Comparison of ENCODE assay signal across 13 cellular contexts in the genomic region with DNA sequence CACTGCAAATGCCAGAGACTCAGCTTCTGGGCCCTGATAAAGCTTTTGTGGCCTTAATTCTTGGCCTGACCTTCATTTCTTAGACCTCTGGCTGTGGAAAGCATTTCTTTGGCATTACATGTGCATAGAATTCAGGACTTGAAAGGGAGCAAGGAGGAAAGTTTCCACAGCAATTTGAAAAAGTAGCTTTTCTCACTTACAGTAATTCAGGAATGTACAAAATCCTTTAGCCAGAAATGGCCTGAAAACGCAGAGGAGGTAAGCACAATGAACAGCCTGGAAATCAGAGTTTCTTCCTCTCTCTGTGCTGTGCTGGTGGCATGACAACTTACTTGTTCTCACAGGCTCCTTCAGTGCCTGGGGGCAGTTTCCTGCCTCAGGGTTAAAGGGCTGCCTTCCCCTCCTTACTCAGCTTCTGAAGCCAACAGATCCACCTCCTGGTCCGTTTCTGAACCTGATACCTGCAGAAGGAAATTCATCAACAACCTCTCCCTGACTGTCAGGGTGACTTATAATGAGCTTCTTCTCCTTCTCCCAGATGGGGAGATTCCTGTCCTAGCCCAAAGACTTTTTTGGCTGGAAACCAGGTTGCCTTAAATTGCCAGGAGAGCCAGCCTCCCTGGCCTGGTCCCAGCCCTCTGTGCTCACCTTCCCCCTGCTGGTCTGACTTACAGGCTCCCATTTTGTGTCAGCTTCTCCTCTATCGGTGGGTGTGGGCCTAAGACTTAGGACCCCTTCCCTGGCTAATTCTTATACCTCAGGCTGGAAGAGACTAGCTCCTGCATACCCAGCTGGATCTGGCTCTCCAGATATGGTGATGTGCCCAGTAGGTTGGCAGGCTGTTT.
A peak's percentile ranks its signal among the peaks of the same experiment; 100 is the strongest.
DNase-seq lines count a peak whose midpoint lies in the region; ATAC-seq, FAIRE-seq and TF ChIP-seq lines count a peak whose summit lies in the region.
"Had no signal": no experiment of that assay in that cellular context is flagged by ENCODE, and none has a peak within 500 bp of the region (broad histone marks: within the 10 kb centered on the region; RNA-seq: fewer than 3 reads in every experiment).

No MANE protein-coding gene starts in this region.

- H3K27ac ChIP-seq in H9 (ENCODE audit: insufficient read length, low read depth, low read length): no peak overlapping the region
- H3K27ac ChIP-seq in right cardiac atrium (ENCODE audit: low read length): peak overlapping the region; percentile 26

- no peak overlapping the region for H4K8ac ChIP-seq in H9 (replicated peaks; ENCODE audit: insufficient read length, low read depth, low read length)

- H3K4me1 ChIP-seq in H9 (ENCODE audit: insufficient read depth, low read length) (no peaks in the 10 kb centered on the region), right cardiac atrium (ENCODE audit: control insufficient read depth, insufficient read depth, low read length) (no peaks in the 10 kb centered on the region)

- H2BK20ac ChIP-seq in H9 (ENCODE audit: low read depth, low read length, poor library complexity, severe bottlenecking): no peak overlapping the region

- H3K18ac ChIP-seq in H9 (ENCODE audit: insufficient read length, low read depth, low read length): no peak overlapping the region

- H3K36me3 Mint-ChIP-seq in H9 (ENCODE audit: insufficient read depth in 1 of 3, low read depth in 3 of 3): no peaks in the 10 kb centered on the region

- intact Hi-C loops in right cardiac atrium (cut with DNase I): no loop called here

- H3K4ac ChIP-seq in H9 (ENCODE audit: low read depth, low read length): no peak overlapping the region

- peaks cover 11 to 13% of the 10 kb centered on the region in 2 experiments for H3K4me1 Mint-ChIP-seq in H9

- no peak for TF ChIP-seq POLR2A in GM12891 (IDR thresholded peaks at IDR 0.05; ENCODE audit: low read depth, low read length)

- no peak overlapping the region for H3K56ac ChIP-seq in H9 (ENCODE audit: insufficient read length, low read depth, low read length)

- no peaks in the 10 kb centered on the region for H3K79me2 ChIP-seq in H9 (ENCODE audit: insufficient read depth, low read length)

- no peak overlapping the region for H2BK15ac ChIP-seq in H9 (ENCODE audit: low read depth, low read length)

- H2BK120ac ChIP-seq in H9 (ENCODE audit: low read depth, low read length, poor library complexity, severe bottlenecking): no peak overlapping the region

- no peak overlapping the region for H4K91ac ChIP-seq in H9 (ENCODE audit: insufficient read length, low read depth, low read length)

- no peak overlapping the region for H3K4me3 ChIP-seq in astrocyte of the spinal cord (ENCODE audit: low read depth, low read length)
- H3K4me3 ChIP-seq in right cardiac atrium (ENCODE audit: low read length): no peak overlapping the region

- no peaks in the 10 kb centered on the region; a peak in 1 of 5 replicates for H3K9me3 Mint-ChIP-seq in H9

- in situ Hi-C loops in astrocyte of the spinal cord (cut with HindIII; ENCODE audit: low sequenced_read_pairs): no loop called here

- no peaks in the 10 kb centered on the region for H3K27me3 Mint-ChIP-seq in H9 (ENCODE audit: low read depth)

- no peaks in the 10 kb centered on the region for H3K23me2 ChIP-seq in H9 (ENCODE audit: insufficient read length, low read depth, low read length, poor library complexity, severe bottlenecking)

- H3K14ac ChIP-seq in H9 (ENCODE audit: insufficient read depth, low read length): no peak overlapping the region

- no peak overlapping the region for H2BK12ac ChIP-seq in H9 (ENCODE audit: insufficient read length, low read depth, low read length)

- H3K23ac ChIP-seq in H9 (ENCODE audit: insufficient read length, low read depth, low read length): no peak overlapping the region

- no peak overlapping the region for H3K4me2 ChIP-seq in H9 (ENCODE audit: insufficient read depth, insufficient read length, low read length)

- H4K5ac ChIP-seq in H9 (ENCODE audit: insufficient read length, low read depth, low read length): no peak overlapping the region

- H3K9ac ChIP-seq in H9 (ENCODE audit: extremely low read depth, insufficient read length, low read length): no peak overlapping the region

- WGBS in H9 (ENCODE audit: extremely low coverage, insufficient read length, low lambda C conversion rate): no CpG with 5 or more reads among the region's 3 CpGs
- 51% methylated on average over 3 of the region's 3 CpGs for WGBS in right cardiac atrium

- no peak overlapping the region for H2BK5ac ChIP-seq in H9 (ENCODE audit: insufficient read length, low read length)

- no peaks in the 10 kb centered on the region for H3K27me3 ChIP-seq in H9 (ENCODE audit: insufficient read depth, low read length)
- H3K27me3 ChIP-seq in right cardiac atrium (ENCODE audit: control insufficient read depth, insufficient read depth): no peaks in the 10 kb centered on the region

- DNase-seq in H9 (peak; percentile 66), astrocyte of the spinal cord (ENCODE audit: low read depth, low spot score) (peak; percentile 83), right cardiac atrium (peak; percentile 18 to 54 (median 36)), renal cortical epithelial cell (ENCODE audit: low read depth) (peak; percentile 70), GM12891 (ENCODE audit: insufficient read length, low spot score) (no peak), COR-L47 (lab: John Stamatoyannopoulos, UW) (no peak), MV-4-11 (lab: John Stamatoyannopoulos, UW) (no peak), RKO (ENCODE audit: low spot score) (no peak)
- DNase-seq: activated effector memory CD4-positive, alpha-beta T cell treated with anti-CD3 and anti-CD28 coated beads, Interleukin-2, amount 50 U/mL, for 16 hours; NCI-H1417 treated with DMSO at 0.1 percent for 48 hours had no signal

- H3T11ph ChIP-seq in H9 (ENCODE audit: low read length): no peak overlapping the region

- no peak for FAIRE-seq in GM12891 (lab: Jason Lieb, UNC)
- FAIRE-seq: urothelium cell line had no signal

- no peaks in the 10 kb centered on the region for H4K20me1 ChIP-seq in H9 (ENCODE audit: control insufficient read depth, insufficient read depth, insufficient read length)

- no peaks in the 10 kb centered on the region for H3K79me1 ChIP-seq in H9 (ENCODE audit: insufficient read depth, low read depth, low read length, poor library complexity, severe bottlenecking)

- TF ChIP-seq CTCF in H9 (conservative IDR thresholded peaks at IDR 0.05) (peak; percentile 48), astrocyte of the spinal cord (IDR thresholded peaks at IDR 0.05; ENCODE audit: low read depth, low read length) (no peak)

- ATAC-seq in right cardiac atrium: peak; percentile 84 to 87
- ATAC-seq: esophagus mucosa, Panc1 had no signal

- peak overlapping the region in 2 of 3 experiments; percentile 62 to 91; a peak in 4 of 7 replicates for H3K27ac Mint-ChIP-seq in H9

- H2AFZ ChIP-seq in H9 (ENCODE audit: low read length): no peak overlapping the region

- H2AK5ac ChIP-seq in H9 (ENCODE audit: insufficient read length, low read length): no peak overlapping the region

- H3K9me3 ChIP-seq in H9 (ENCODE audit: control insufficient read depth, low read depth, low read length) (no peaks in the 10 kb centered on the region), right cardiac atrium (ENCODE audit: control insufficient read depth, low read length) (no peaks in the 10 kb centered on the region)

- H3K4me3 Mint-ChIP-seq in H9: no peak overlapping the region

TF ChIP-seq in GM12891, 5 proteins besides CTCF, POLR2A, EP300 and RAD21:
- TF ChIP-seq TAF1 (IDR thresholded peaks at IDR 0.05; ENCODE audit: low read depth, low read length) (no peak), POU2F2 (IDR thresholded peaks at IDR 0.05; ENCODE audit: low read depth, low read length) (no peak), POLR2AphosphoS5 (IDR thresholded peaks at IDR 0.05; ENCODE audit: low read depth, low read length) (no peak), PAX5 (IDR thresholded peaks at IDR 0.05; ENCODE audit: insufficient read depth, low read length, severe bottlenecking) (no peak), SPI1 (IDR thresholded peaks at IDR 0.05; ENCODE audit: low read depth, low read length) (no peak)

Comparison
In these comparisons a context has a peak if more than half of its experiments do, and no peak if none do; other contexts are left out.
1. DNase-seq: peak in H9 (single experiment), astrocyte of the spinal cord (single experiment), right cardiac atrium (3 of 3) and renal cortical epithelial cell (single experiment); none in GM12891 (single experiment), COR-L47 (single experiment), MV-4-11 (single experiment) and RKO (single experiment).